ENCODE assay signal across 22 cellular contexts in the genomic region with DNA sequence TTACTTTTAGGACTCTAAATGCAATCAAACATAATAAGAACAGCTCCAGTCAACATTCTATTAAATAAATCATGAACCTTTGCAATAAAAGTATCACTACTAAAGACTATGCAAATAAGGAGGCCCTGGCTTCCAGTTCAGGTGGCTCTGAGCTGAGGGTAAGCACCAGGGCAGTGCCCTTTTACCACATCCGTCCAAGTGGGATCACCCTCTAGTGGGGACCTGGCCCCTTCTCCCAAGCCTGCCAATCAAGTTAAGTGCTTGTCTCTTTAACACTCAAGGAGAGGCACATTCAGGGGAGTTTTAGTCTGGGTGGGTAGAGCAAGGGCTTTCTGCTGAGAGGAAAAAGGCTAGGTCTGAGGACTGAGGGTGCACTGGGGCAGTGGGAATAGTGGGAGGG.
"Had no signal": no experiment of that assay in that cellular context is flagged by ENCODE, and none has a peak within 500 bp of the region (broad histone marks: within the 10 kb centered on the region; RNA-seq: fewer than 3 reads in every experiment).

No MANE protein-coding gene starts in this region.

- H3K9me3 ChIP-seq: left lung, lower lobe of right lung, pancreas, prostate gland, spleen, stomach, testis, thyroid gland, transverse colon, upper lobe of right lung had no signal

- H3K4me3 ChIP-seq: left lung, lower lobe of right lung, pancreas, prostate gland, spleen, stomach, testis, thyroid gland, transverse colon, upper lobe of right lung had no signal

- FAIRE-seq: kidney, pancreas, small intestine, urothelium cell line had no signal

- DNase-seq: hippocampal formation; kidney; left colon; left lung; lower lobe of right lung; naive thymus-derived CD8-positive, alpha-beta T cell; nucleus accumbens; pancreas; posterior cingulate gyrus; retina; right cardiac atrium; small intestine; spleen; stimulated activated naive B cell treated with anti-CD40 and anti-IgM and Interleukin-4, amounts not matched to agents 10 μg/mL and 1 μg/mL and 100 μg/mL, for 72 hours; stimulated activated naive CD8-positive, alpha-beta T cell treated with anti-CD3 and anti-CD28 coated beads, Interleukin-15, Interleukin-2, amounts not matched to agents 100 U/mL and 50 U/mL, for 24 hours; stomach; testis; thyroid gland; transverse colon; upper lobe of right lung had no signal

- H3K27ac ChIP-seq: left lung, lower lobe of right lung, pancreas, prostate gland, spleen, stomach, testis, thyroid gland, transverse colon, upper lobe of right lung had no signal

- H3K36me3 ChIP-seq: left lung, lower lobe of right lung, pancreas, prostate gland, spleen, stomach, thyroid gland, transverse colon, upper lobe of right lung had no signal

- ATAC-seq: left colon; left lung; lower lobe of right lung; naive thymus-derived CD8-positive, alpha-beta T cell; pancreas; right cardiac atrium; stimulated activated naive CD8-positive, alpha-beta T cell treated with anti-CD3 and anti-CD28 coated beads, Interleukin-15, Interleukin-2, amounts not matched to agents 100 U/mL and 50 U/mL, for 24 hours; upper lobe of right lung had no signal

- H3K27me3 ChIP-seq: left lung, pancreas, spleen, stomach, testis, thyroid gland, transverse colon, upper lobe of right lung had no signal

- H3K4me1 ChIP-seq: left lung, lower lobe of right lung, pancreas, prostate gland, stomach, thyroid gland, transverse colon, upper lobe of right lung had no signal
